ENCODE assay signal across 14 cellular contexts in genomic region chr9:134423757-134424156, GRCh38.
DNase-seq lines count a peak whose midpoint lies in the region; ATAC-seq and TF ChIP-seq lines count a peak whose summit lies in the region.
"Had no signal": no experiment of that assay in that cellular context is flagged by ENCODE, and none has a peak within 500 bp of the region (broad histone marks: within the 10 kb centered on the region; RNA-seq: fewer than 3 reads in every experiment).

No MANE protein-coding gene starts in this region.

- 64 to 81% (median 66%) methylated on average over 14 to 15 of the region's 15 CpGs for WGBS in psoas muscle, 3 donors

- TF ChIP-seq POLR2A in vagina (IDR thresholded peaks at IDR 0.05), result no peak

- ATAC-seq in Right ventricle myocardium superior (ENCODE audit: poor library complexity), result no peak
- ATAC-seq in psoas muscle, result no peak
- ATAC-seq: A549, GM23338 had no signal

- DNase-seq in Right ventricle myocardium superior (peak; percentile 64), right atrium auricular region (ENCODE audit: low spot score) (no peak), RWPE1 (ENCODE audit: low spot score) (no peak), psoas muscle (no peak), vagina (ENCODE audit: extremely low spot score in 2 of 2) (no peak), NCI-H510A treated with DMSO at 0.1 percent for 48 hours (lab: John Stamatoyannopoulos, UW) (no peak), HCEC 1CT (no peak)
- DNase-seq: AML-193; Caco-2; CD4-positive, alpha-beta T cell had no signal

- CTCF ChIA-PET in RWPE1 (lab: Yijun Ruan, JAX), result interaction anchor here (0.6 to 1.5 kb wide), 4 partner anchors 12 to 253 kb away, joined by 3 to 8 read pairs (median 4); no protein-coding TSS in a partner anchor

- TF ChIP-seq CTCF in right atrium auricular region (IDR thresholded peaks at IDR 0.05) (no peak), RWPE1 (conservative IDR thresholded peaks at IDR 0.05; ENCODE audit: low read depth) (no peak), psoas muscle (IDR thresholded peaks at IDR 0.05) (no peak), vagina (IDR thresholded peaks at IDR 0.05) (no peak)

- H3K36me3 ChIP-seq in right atrium auricular region, result peaks cover 23% of the 10 kb centered on the region
- peaks cover 0 to 48% of the 10 kb centered on the region in 2 donors for H3K36me3 ChIP-seq in psoas muscle (ENCODE audit: insufficient read depth in 1 of 2, low read depth in 1 of 2)
- peaks cover 0 to 19% of the 10 kb centered on the region in 2 donors for H3K36me3 ChIP-seq in vagina

- H3K4me1 ChIP-seq in right atrium auricular region, result peaks cover 0 to 32% of the 10 kb centered on the region in 2 donors
- peaks cover 33% of the 10 kb centered on the region for H3K4me1 ChIP-seq in psoas muscle
- H3K4me1 ChIP-seq in vagina, result peaks cover 35% of the 10 kb centered on the region
- H3K4me1 ChIP-seq: Caco-2 had no signal

- intact Hi-C loops in Right ventricle myocardium superior (cut with DNase I) (no loop called here), psoas muscle (cut with DNase I) (no loop called here), vagina (cut with DNase I) (no loop called here)

- H3K4me3 ChIP-seq in right atrium auricular region (no peak overlapping the region), psoas muscle (no peak overlapping the region), vagina (no peak overlapping the region)
- H3K4me3 ChIP-seq: A549, GM23338 had no signal

- H3K27ac ChIP-seq in right atrium auricular region (no peak overlapping the region), RWPE1 (peak overlapping the region; percentile 97), psoas muscle (peak overlapping the region; percentile 30), vagina (peak overlapping the region; percentile 81)
- H3K27ac ChIP-seq: 22Rv1, A549, C4-2B had no signal

- no peaks in the 10 kb centered on the region for H3K9me3 ChIP-seq in right atrium auricular region
- H3K9me3 ChIP-seq in psoas muscle, result no peaks in the 10 kb centered on the region
- no peaks in the 10 kb centered on the region for H3K9me3 ChIP-seq in vagina
- H3K9me3 ChIP-seq: A549, Caco-2 had no signal

- POLR2A ChIA-PET in RWPE1 (lab: Yijun Ruan, JAX; ENCODE audit: low non-redundant PET), result interaction anchor here (0.9 kb wide), 1 partner anchor 10 kb away, joined by 11 read pairs; no protein-coding TSS in a partner anchor

- H3K27me3 ChIP-seq in right atrium auricular region, result no peaks in the 10 kb centered on the region
- H3K27me3 ChIP-seq in psoas muscle (ENCODE audit: insufficient read depth in 3 of 3, low read length in 2 of 3), result no peaks in the 10 kb centered on the region
- H3K27me3 ChIP-seq in vagina, result no peaks in the 10 kb centered on the region

Comparison
In these comparisons a context has a peak if more than half of its experiments do, and no peak if none do; other contexts are left out.
1. H3K27ac ChIP-seq: peak in RWPE1 (single experiment), psoas muscle (single experiment) and vagina (single experiment); none in right atrium auricular region (0 of 2).